21 cellular contexts compared by ENCODE assay signal in genomic region chr7:28984219-28984618, GRCh38. TPM values are rescaled to one million over a fixed set of nuclear protein-coding genes. Genes with fewer than 3 reads are reported as not detected.
DNase-seq lines count a peak whose midpoint lies in the region; ATAC-seq and TF ChIP-seq lines count a peak whose summit lies in the region.
"Had no signal": no experiment of that assay in that cellular context is flagged by ENCODE, and none has a peak within 500 bp of the region (broad histone marks: within the 10 kb centered on the region; RNA-seq: fewer than 3 reads in every experiment).

No MANE protein-coding gene starts in this region.

- no peak overlapping the region for H2BK5ac ChIP-seq in neuronal stem cell (ENCODE audit: low read length)

- no peaks in the 10 kb centered on the region for H4K20me1 ChIP-seq in GM23338 (replicated peaks; ENCODE audit: insufficient read depth)

- H3K36me3 Mint-ChIP-seq in GM23338 (ENCODE audit: low read depth) = no peaks in the 10 kb centered on the region
- H3K36me3 Mint-ChIP-seq in effector memory CD8-positive, alpha-beta T cell (ENCODE audit: insufficient read depth) = no peaks in the 10 kb centered on the region
- no peaks in the 10 kb centered on the region for H3K36me3 Mint-ChIP-seq in progenitor cell of endocrine pancreas (ENCODE audit: insufficient read depth)
- H3K36me3 Mint-ChIP-seq: activated CD4-positive, alpha-beta memory T cell treated with anti-CD3 and anti-CD28 coated beads for 36 hours; CD4-positive, CD25-positive, alpha-beta regulatory T cell had no signal

- peaks cover 45% of the 10 kb centered on the region for H3K4me1 Mint-ChIP-seq in GM23338
- no peaks in the 10 kb centered on the region for H3K4me1 Mint-ChIP-seq in effector memory CD8-positive, alpha-beta T cell (ENCODE audit: low read depth in 2 of 2)
- peaks cover 13% of the 10 kb centered on the region for H3K4me1 Mint-ChIP-seq in progenitor cell of endocrine pancreas (ENCODE audit: low read depth)
- H3K4me1 Mint-ChIP-seq: CD4-positive, CD25-positive, alpha-beta regulatory T cell had no signal

- DNase-seq in GM23338 (ENCODE audit: low spot score) (no peak), SJCRH30 (no peak), neuronal stem cell (ENCODE audit: low spot score) (no peak), progenitor cell of endocrine pancreas (ENCODE audit: low spot score, unreplicated experiment) (no peak)
- no peak for DNase-seq in activated effector memory CD4-positive, alpha-beta T cell treated with Interleukin-2 at 50 U/mL for 16 hours
- no peak for DNase-seq in effector memory CD8-positive, alpha-beta T cell
- DNase-seq: activated CD4-positive, alpha-beta memory T cell treated with anti-CD3 and anti-CD28 coated beads for 36 hours; activated naive CD4-positive, alpha-beta T cell treated with anti-CD3 and anti-CD28 coated beads for 36 hours; activated T-cell treated with anti-CD3 and anti-CD28 coated beads, Interleukin-2, amount 50 U/mL, for 1 hour; CD4-positive, CD25-positive, alpha-beta regulatory T cell; cerebellar nuclear complex; DND-41; KBM-7; NCI-H1092; NCI-H2107; pancreas had no signal

- H4K8ac ChIP-seq in neuronal stem cell (ENCODE audit: low read depth, low read length) = no peak overlapping the region

- H3F3A ChIP-seq in GM23338 (replicated peaks; ENCODE audit: low read depth) = no peaks in the 10 kb centered on the region

- H3K36me3 ChIP-seq in GM23338 (ENCODE audit: insufficient read depth) = no peaks in the 10 kb centered on the region
- no peaks in the 10 kb centered on the region for H3K36me3 ChIP-seq in SJCRH30
- H3K36me3 ChIP-seq in esophagus (ENCODE audit: control insufficient read depth in 2 of 2, insufficient read depth in 2 of 2, low read length in 1 of 2) = no peaks in the 10 kb centered on the region
- H3K36me3 ChIP-seq in neuronal stem cell (replicated peaks in 1 of 2; ENCODE audit: control insufficient read depth in 2 of 2, insufficient read depth in 2 of 2, low read length in 2 of 2) = no peaks in the 10 kb centered on the region
- H3K36me3 ChIP-seq: pancreas, sigmoid colon had no signal

- H3K27me3 ChIP-seq in GM23338 (ENCODE audit: insufficient read depth) = no peaks in the 10 kb centered on the region
- no peaks in the 10 kb centered on the region for H3K27me3 ChIP-seq in SJCRH30
- no peaks in the 10 kb centered on the region for H3K27me3 ChIP-seq in esophagus (ENCODE audit: control insufficient read depth in 1 of 2, insufficient read depth in 2 of 2, low read length in 2 of 2)
- H3K27me3 ChIP-seq in neuronal stem cell (ENCODE audit: control insufficient read depth in 3 of 3, insufficient read depth in 3 of 3, low read depth in 1 of 3, low read length in 3 of 3) = no peaks in the 10 kb centered on the region
- H3K27me3 ChIP-seq: pancreas, sigmoid colon had no signal

- H3K4ac ChIP-seq in neuronal stem cell (ENCODE audit: low read length) = no peak overlapping the region

- no peaks in the 10 kb centered on the region for H3K79me1 ChIP-seq in neuronal stem cell (ENCODE audit: low read depth, low read length)

- no peak overlapping the region for H2BK12ac ChIP-seq in neuronal stem cell (ENCODE audit: low read length)

- 0 out of 2 replicates have a peak, but pooled peaks cover 6% of the 10 kb centered on the region for H3K9me2 ChIP-seq in GM23338 (ENCODE audit: insufficient read depth)

- H3K27ac Mint-ChIP-seq in GM23338 (peak overlapping the region; percentile 81), progenitor cell of endocrine pancreas (no peak overlapping the region)
- no peak overlapping the region for H3K27ac Mint-ChIP-seq in effector memory CD8-positive, alpha-beta T cell
- H3K27ac Mint-ChIP-seq: activated CD4-positive, alpha-beta memory T cell treated with anti-CD3 and anti-CD28 coated beads for 36 hours; activated naive CD4-positive, alpha-beta T cell treated with anti-CD3 and anti-CD28 coated beads for 36 hours; CD4-positive, CD25-positive, alpha-beta regulatory T cell had no signal

- H2AK5ac ChIP-seq in neuronal stem cell (ENCODE audit: low read depth, low read length) = no peak overlapping the region

- no peak overlapping the region for H3K27ac ChIP-seq in GM23338 (ENCODE audit: low read depth)
- peak overlapping the region; percentile 77 for H3K27ac ChIP-seq in SJCRH30
- peak overlapping the region; percentile 1 to 54 for H3K27ac ChIP-seq in esophagus (ENCODE audit: low read depth in 2 of 2, low read length in 1 of 2)
- H3K27ac ChIP-seq in neuronal stem cell (replicated peaks; ENCODE audit: low read length) = peak overlapping the region; percentile 55
- H3K27ac ChIP-seq: HL-60, pancreas had no signal

- H3K9me3 ChIP-seq in SJCRH30 (replicated peaks) = 0 out of 2 replicates have a peak, but pooled peaks cover 2% of the 10 kb centered on the region
- H3K9me3 ChIP-seq in esophagus (ENCODE audit: control insufficient read depth in 2 of 2, insufficient read depth in 1 of 2, low read depth in 1 of 2, low read length in 1 of 2) = no peaks in the 10 kb centered on the region
- peaks cover 0 to 6% of the 10 kb centered on the region in 2 donors for H3K9me3 ChIP-seq in neuronal stem cell (replicated peaks in 1 of 2; ENCODE audit: control insufficient read depth in 2 of 2, insufficient read depth in 1 of 2, low read depth in 1 of 2, low read length in 2 of 2)
- H3K9me3 ChIP-seq: pancreas, sigmoid colon had no signal

- H3K4me1 ChIP-seq in GM23338 (ENCODE audit: insufficient read depth) = peaks cover 27% of the 10 kb centered on the region
- peaks cover 39% of the 10 kb centered on the region for H3K4me1 ChIP-seq in SJCRH30
- peaks cover 9 to 18% of the 10 kb centered on the region in 2 donors for H3K4me1 ChIP-seq in esophagus (ENCODE audit: control insufficient read depth in 2 of 2, insufficient read depth in 2 of 2, low read length in 1 of 2)
- peaks cover 12 to 14% of the 10 kb centered on the region in 2 donors for H3K4me1 ChIP-seq in neuronal stem cell (ENCODE audit: control insufficient read depth in 2 of 2, insufficient read depth in 1 of 2, low read depth in 1 of 2, low read length in 2 of 2)
- H3K4me1 ChIP-seq: pancreas had no signal

- H2AFZ ChIP-seq in GM23338 = peak overlapping the region; percentile 3; the same call in 1 of the 2 replicates
- H2AFZ ChIP-seq in neuronal stem cell (ENCODE audit: low read length) = peak overlapping the region; percentile 78

- H3K18ac ChIP-seq in neuronal stem cell (ENCODE audit: low read length) = no peak overlapping the region

- H3K27me3 Mint-ChIP-seq in GM23338 (ENCODE audit: insufficient read depth, low read depth, poor library complexity) (peaks cover 2% of the 10 kb centered on the region), progenitor cell of endocrine pancreas (peaks cover 10% of the 10 kb centered on the region)
- H3K27me3 Mint-ChIP-seq in effector memory CD8-positive, alpha-beta T cell = peaks cover 54% of the 10 kb centered on the region in 2 donors
- H3K27me3 Mint-ChIP-seq: CD4-positive, CD25-positive, alpha-beta regulatory T cell had no signal

- H3K23ac ChIP-seq in neuronal stem cell (ENCODE audit: low read depth, low read length, poor library complexity) = no peak overlapping the region

- no peak overlapping the region for H3K4me2 ChIP-seq in GM23338
- H3K4me2 ChIP-seq in neuronal stem cell (ENCODE audit: insufficient read depth, low read length, poor library complexity, severe bottlenecking) = no peak overlapping the region

- H3K4me3 ChIP-seq in GM23338 = no peak overlapping the region
- no peak overlapping the region for H3K4me3 ChIP-seq in SJCRH30
- no peak overlapping the region for H3K4me3 ChIP-seq in esophagus (ENCODE audit: low read depth in 1 of 2, low read length in 2 of 2)
- H3K4me3 ChIP-seq in neuronal stem cell (ENCODE audit: low read length in 2 of 2) = no peak overlapping the region
- H3K4me3 ChIP-seq: pancreas, sigmoid colon had no signal

- H4K91ac ChIP-seq in neuronal stem cell (ENCODE audit: low read depth, low read length, poor library complexity) = no peak overlapping the region

- H3K4me3 Mint-ChIP-seq in GM23338 (no peak overlapping the region), progenitor cell of endocrine pancreas (ENCODE audit: low read depth) (no peak overlapping the region)
- H3K4me3 Mint-ChIP-seq in effector memory CD8-positive, alpha-beta T cell = no peak overlapping the region
- H3K4me3 Mint-ChIP-seq: activated CD4-positive, alpha-beta memory T cell treated with anti-CD3 and anti-CD28 coated beads for 36 hours; activated naive CD4-positive, alpha-beta T cell treated with anti-CD3 and anti-CD28 coated beads for 36 hours; CD4-positive, CD25-positive, alpha-beta regulatory T cell had no signal

- H3K14ac ChIP-seq in neuronal stem cell (ENCODE audit: low read length) = no peak overlapping the region

- no peak overlapping the region for H3K9ac ChIP-seq in neuronal stem cell (ENCODE audit: low read depth, low read length, poor library complexity)

- no peaks in the 10 kb centered on the region for H3K9me3 Mint-ChIP-seq in GM23338
- H3K9me3 Mint-ChIP-seq in effector memory CD8-positive, alpha-beta T cell = no peaks in the 10 kb centered on the region
- H3K9me3 Mint-ChIP-seq in progenitor cell of endocrine pancreas (ENCODE audit: low read depth) = no peaks in the 10 kb centered on the region
- H3K9me3 Mint-ChIP-seq: activated CD4-positive, alpha-beta memory T cell treated with anti-CD3 and anti-CD28 coated beads for 36 hours; activated naive CD4-positive, alpha-beta T cell treated with anti-CD3 and anti-CD28 coated beads for 36 hours had no signal

- ATAC-seq in GM23338 = no peak; the same call in 2 of the 3 replicates
- ATAC-seq in GM21447 (IDR thresholded peaks at IDR 0.05; ENCODE audit: unreplicated experiment) = no peak
- no peak for ATAC-seq in effector memory CD8-positive, alpha-beta T cell (replicated peaks)
- ATAC-seq: Panc1 had no signal

- no peak overlapping the region for H2BK15ac ChIP-seq in neuronal stem cell (ENCODE audit: low read length)

- H3K79me2 ChIP-seq in GM23338 (replicated peaks; ENCODE audit: insufficient read depth) = no peaks in the 10 kb centered on the region

- no peak for TF ChIP-seq CTCF in GM23338 (conservative IDR thresholded peaks at IDR 0.05; ENCODE audit: low read depth in 2 of 2)
- no peak for TF ChIP-seq CTCF in progenitor cell of endocrine pancreas (IDR thresholded peaks at IDR 0.05; ENCODE audit: unreplicated experiment)

- H2BK120ac ChIP-seq in neuronal stem cell (ENCODE audit: low read depth, low read length) = no peak overlapping the region

RNA-seq across cellular contexts. Expression of gene TRIL, which starts 26.1 kb away (rescaled TPM):
- 4.5 and 5.1 TPM in 2 replicates for total RNA-seq in GM23338 (2014; rRNA removed; shearing (Covaris generic))
- polyA plus RNA-seq in GM23338 (2016; fragmentation: Nextera tagmentation; extraction: Ambion mirVana) = 0.95 and 1.2 TPM in 2 replicates
- total RNA-seq in SJCRH30 (2014; rRNA removed; shearing (Covaris generic)) = 9.4 and 9.5 TPM in 2 replicates
- polyA plus RNA-seq in esophagus = 1 to 10 TPM in 1 of 2 donors, under 1 TPM in 1; 0.55 to 1.2 TPM
- 5.0 TPM for polyA plus RNA-seq in neuronal stem cell (2013, experiment 1 of 2)
- polyA plus RNA-seq in neuronal stem cell (2013, experiment 2 of 2) = 5.2 TPM
- total RNA-seq in progenitor cell of endocrine pancreas = 8.0 and 9.3 TPM in 2 replicates
- total RNA-seq: activated CD4-positive, alpha-beta memory T cell treated with anti-CD3 and anti-CD28 coated beads for 36 hours; activated naive CD4-positive, alpha-beta T cell treated with anti-CD3 and anti-CD28 coated beads for 36 hours; CD4-positive, CD25-positive, alpha-beta regulatory T cell had no signal
- polyA plus RNA-seq: CD4-positive, CD25-positive, alpha-beta regulatory T cell had no signal
